Comparison of ENCODE assay signal across 8 cellular contexts in the genomic region with DNA sequence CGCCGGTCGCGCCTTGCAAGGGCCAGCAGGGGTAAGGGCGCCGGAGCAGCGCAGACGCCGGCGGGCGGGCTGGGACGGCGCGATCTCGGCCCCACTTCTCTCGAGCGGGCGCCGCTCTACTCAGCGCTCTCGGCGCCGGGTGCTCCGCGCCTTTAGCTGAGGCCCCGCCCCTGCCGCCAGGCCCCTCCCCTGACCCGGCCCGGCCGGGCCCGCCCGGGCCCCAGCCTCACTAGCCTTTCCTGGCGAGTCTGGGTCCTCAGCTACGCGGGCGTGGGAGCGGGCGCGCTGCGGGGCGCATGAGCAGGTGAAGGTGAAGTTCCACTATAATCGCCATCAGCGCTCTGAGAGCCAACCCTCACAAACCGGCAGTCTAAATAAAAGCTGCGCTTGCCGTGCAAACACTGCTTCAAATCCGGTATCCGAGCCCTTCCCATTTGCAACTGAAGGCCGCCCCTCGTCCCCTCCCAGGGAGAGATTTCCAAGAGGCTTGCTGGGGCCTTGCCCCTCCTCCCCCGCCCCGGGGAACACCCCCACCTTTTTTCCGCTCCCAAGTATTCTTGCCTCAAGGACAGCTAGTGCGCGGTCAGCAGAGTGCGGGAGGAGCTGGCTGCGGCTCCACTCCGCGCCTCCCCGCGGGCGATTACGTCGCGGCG. TPM values are rescaled to one million over a fixed set of nuclear protein-coding genes. Genes with fewer than 3 reads are reported as not detected.
DNase-seq lines count a peak whose midpoint lies in the region; ATAC-seq and TF ChIP-seq lines count a peak whose summit lies in the region.

A gene with protein sequence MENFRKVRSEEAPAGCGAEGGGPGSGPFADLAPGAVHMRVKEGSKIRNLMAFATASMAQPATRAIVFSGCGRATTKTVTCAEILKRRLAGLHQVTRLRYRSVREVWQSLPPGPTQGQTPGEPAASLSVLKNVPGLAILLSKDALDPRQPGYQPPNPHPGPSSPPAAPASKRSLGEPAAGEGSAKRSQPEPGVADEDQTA (minus strand): TSS at position 125 of the 653 bp plus-strand sequence. CDS start 189 bp downstream, outside the sequence.

- under 1% methylated on average over 66 of the region's 66 CpGs for WGBS in liver

- peak within 1 kb of the TSS; percentile 79 to 94 for H3K9ac ChIP-seq in duodenal mucosa (ENCODE audit: low read depth in 1 of 2, low read length in 2 of 2)
- peak within 1 kb of the TSS; percentile 39 to 60 for H3K9ac ChIP-seq in liver (ENCODE audit: low read depth in 1 of 2, low read length in 2 of 2)

- no peak for TF ChIP-seq CTCF in liver (IDR thresholded peaks at IDR 0.05; ENCODE audit: low read depth, low read length, missing input control)

- peak; percentile 69 for TF ChIP-seq POLR2A in GM18505 (IDR thresholded peaks at IDR 0.05; ENCODE audit: borderline replicate concordance, extremely low read depth, insufficient read depth, insufficient read length)

- DNase-seq in NCI-H2171 (lab: John Stamatoyannopoulos, UW): peak; percentile 38
- DNase-seq in activated CD4-positive, alpha-beta T cell treated with anti-CD3 and anti-CD28 coated beads, Interleukin-2, amount 50 U/mL, for 24 hours (ENCODE audit: low read depth in 1 of 2, low spot score in 1 of 2): peak; percentile 50 to 55
- peak; percentile 72 for DNase-seq in stimulated activated CD4-positive, alpha-beta T cell treated with anti-CD3 and anti-CD28 coated beads, Interleukin-2, amount 100 ng/mL, for 48 hours

- H3K27ac ChIP-seq in duodenal mucosa (ENCODE audit: low read depth, low read length) (peak within 1 kb of the TSS; percentile 75), liver (ENCODE audit: low read depth in 1 of 2, low read length in 2 of 2) (peak within 1 kb of the TSS; percentile 68 to 69)

- TF ChIP-seq RAD21 in liver (IDR thresholded peaks at IDR 0.05): no peak

- peak; percentile 76 for ATAC-seq in GM18505 (IDR thresholded peaks at IDR 0.05; ENCODE audit: unreplicated experiment)
- ATAC-seq in HG02885 (IDR thresholded peaks at IDR 0.05; ENCODE audit: poor library complexity, unreplicated experiment): peak; percentile 81
- ATAC-seq in HG03139 (IDR thresholded peaks at IDR 0.05; ENCODE audit: unreplicated experiment): no peak

- H3K27me3 ChIP-seq in duodenal mucosa (ENCODE audit: control insufficient read depth in 1 of 2, insufficient read depth in 2 of 2, low read length in 2 of 2): peaks cover 6 to 8% of the 10 kb centered on the region in 2 donors
- peaks cover 0 to 7% (median 4%) of the 10 kb centered on the region in 4 donors for H3K27me3 ChIP-seq in liver (ENCODE audit: control insufficient read depth in 4 of 4, insufficient read depth in 4 of 4, low read length in 3 of 4)

- H3K4me1 ChIP-seq in duodenal mucosa (ENCODE audit: control insufficient read depth in 1 of 2, insufficient read depth in 2 of 2, low read length in 2 of 2) (peaks cover 40 to 43% of the 10 kb centered on the region in 2 donors), liver (ENCODE audit: control insufficient read depth in 4 of 4, insufficient read depth in 4 of 4, low read length in 3 of 4) (peaks cover 17 to 28% (median 23%) of the 10 kb centered on the region in 4 donors)

- H3K4me3 ChIP-seq in duodenal mucosa (ENCODE audit: low read depth in 1 of 2, low read length in 2 of 2) (peak within 1 kb of the TSS; percentile 75 to 76), liver (ENCODE audit: low read depth in 1 of 3, low read length in 3 of 3) (peak within 1 kb of the TSS; percentile 59 to 65 (median 62))

- H3K9me3 ChIP-seq in duodenal mucosa (ENCODE audit: control insufficient read depth in 1 of 2, low read length in 2 of 2) (no peaks in the 10 kb centered on the region), liver (ENCODE audit: control insufficient read depth in 4 of 4, low read length in 3 of 4) (no peaks in the 10 kb centered on the region)

- no peaks in the 10 kb centered on the region for H3K36me3 ChIP-seq in duodenal mucosa (ENCODE audit: control insufficient read depth in 1 of 2, insufficient read depth in 2 of 2, low read length in 2 of 2)
- no peaks in the 10 kb centered on the region for H3K36me3 ChIP-seq in liver (ENCODE audit: control insufficient read depth in 4 of 4, insufficient read depth in 3 of 4, low read depth in 1 of 4, low read length in 3 of 4)

TF ChIP-seq in liver, 16 proteins besides CTCF, POLR2A, EP300 and RAD21:
- TF ChIP-seq YY1 (IDR thresholded peaks at IDR 0.05) (no peak), GABPA (IDR thresholded peaks at IDR 0.05 in 1 of 2, conservative IDR thresholded peaks at IDR 0.05 in 1 of 2) (no peak)
TF ChIP-seq in liver: peak in this region for 0.

RNA-seq across cellular contexts. Expression of the gene that starts here (rescaled TPM):
- total RNA-seq in liver: 1 to 10 TPM; 2.3 TPM
- polyA plus RNA-seq in liver: 1 to 10 TPM; 2.2 to 3.3 TPM
